19 cellular contexts compared by ENCODE assay signal in genomic region chr11:11582261-11582701, GRCh38. TPM values are rescaled to one million over a fixed set of nuclear protein-coding genes. Genes with fewer than 3 reads are reported as not detected.
DNase-seq lines count a peak whose midpoint lies in the region; ATAC-seq, FAIRE-seq and TF ChIP-seq lines count a peak whose summit lies in the region.
"Had no signal": no experiment of that assay in that cellular context is flagged by ENCODE, and none has a peak within 500 bp of the region (broad histone marks: within the 10 kb centered on the region; RNA-seq: fewer than 3 reads in every experiment).

No MANE protein-coding gene starts in this region.

- H3K27me3 ChIP-seq in heart left ventricle: no peaks in the 10 kb centered on the region
- H3K27me3 ChIP-seq in endothelial cell of umbilical vein (ENCODE audit: control insufficient read depth in 2 of 2, insufficient read depth in 2 of 2, low read length in 2 of 2): no peaks in the 10 kb centered on the region
- H3K27me3 ChIP-seq in tibial artery: no peaks in the 10 kb centered on the region
- H3K27me3 ChIP-seq in PC-9 (ENCODE audit: insufficient read depth, low read depth): peaks cover 73% of the 10 kb centered on the region
- H3K27me3 ChIP-seq: ovary, SJCRH30 had no signal

- H3K4me2 ChIP-seq in endothelial cell of umbilical vein (ENCODE audit: insufficient read depth, low read length): no peak overlapping the region
- no peak overlapping the region for H3K4me2 ChIP-seq in PC-9

- CTCF ChIA-PET in endothelial cell of umbilical vein (lab: Charles Lee): no interaction called here
- CTCF ChIA-PET in PC-9 (lab: Charles Lee): no interaction called here

- no peaks in the 10 kb centered on the region for H3K9me2 ChIP-seq in PC-9 (ENCODE audit: insufficient read depth)

- no peak overlapping the region for H3K9ac ChIP-seq in endothelial cell of umbilical vein (replicated peaks; ENCODE audit: extremely low read depth, insufficient read depth, low read length)

- H3K27ac ChIP-seq in heart left ventricle (peak overlapping the region; percentile 34 to 87 (median 70)), endothelial cell of umbilical vein (ENCODE audit: insufficient read depth, low read depth, low read length) (no peak overlapping the region), tibial artery (peak overlapping the region; percentile 9 to 55), PC-9 (no peak overlapping the region)
- H3K27ac ChIP-seq: ovary, SJCRH30 had no signal

- peak in 2 of 4 donors; percentile 22 to 40 for ATAC-seq in heart left ventricle
- ATAC-seq in HG03469 (IDR thresholded peaks at IDR 0.05; ENCODE audit: unreplicated experiment): no peak
- ATAC-seq: GM12878, HCT116 had no signal

- H3K4me3 ChIP-seq in heart left ventricle (no peak overlapping the region), endothelial cell of umbilical vein (replicated peaks in 1 of 3; ENCODE audit: insufficient read depth in 1 of 3, low read depth in 1 of 3, low read length in 3 of 3) (no peak overlapping the region), tibial artery (no peak overlapping the region), PC-9 (no peak overlapping the region)
- H3K4me3 ChIP-seq: GM12878, ovary, SJCRH30 had no signal

- intact Hi-C loops in heart left ventricle (cut with DNase I) (loop anchor here in 6 of 10 donors (5.0 kb wide), 3 partner anchors 35 to 45 kb away; no protein-coding TSS in a partner anchor), cardiac septum (cut with DNase I) (loop anchor here (5.0 kb wide), 1 partner anchor 40 kb away; the partner anchor contains the start of gene GALNT18), endothelial cell of umbilical vein (cut with micrococcal nuclease) (no loop called here), tibial artery (cut with DNase I; ENCODE audit: low total_unique reads) (no loop called here), PC-9 (cut with micrococcal nuclease; ENCODE audit: unreplicated experiment) (no loop called here)

- H4K20me1 ChIP-seq in endothelial cell of umbilical vein (replicated peaks; ENCODE audit: control insufficient read depth, extremely low read depth, insufficient read depth, low read length) (no peaks in the 10 kb centered on the region), PC-9 (ENCODE audit: insufficient read depth) (no peaks in the 10 kb centered on the region)

- TF ChIP-seq CTCF in heart left ventricle (IDR thresholded peaks at IDR 0.05) (peak in 3 of 12 donors; percentile 8 to 47 (median 21)), endothelial cell of umbilical vein (IDR thresholded peaks at IDR 0.05; ENCODE audit: extremely low read depth in 1 of 2, insufficient read depth in 1 of 2, low read depth in 1 of 2, low read length in 2 of 2) (no peak), tibial artery (IDR thresholded peaks at IDR 0.05) (no peak), PC-9 (conservative IDR thresholded peaks at IDR 0.05) (no peak)

- DNase-seq in heart left ventricle (peak in 1 of 5 donors; percentile 26), cardiac septum (ENCODE audit: low spot score) (no peak), endothelial cell of umbilical vein (ENCODE audit: low read depth, low spot score) (peak; percentile 62), lung microvascular endothelial cell (ENCODE audit: low read depth in 2 of 2) (peak; percentile 44 to 71), tibial artery (no peak), PC-9 (no peak), MV-4-11 (lab: John Stamatoyannopoulos, UW) (no peak)
- DNase-seq: activated CD4-positive, alpha-beta T cell treated with anti-CD3 and anti-CD28 coated beads, Interleukin-2, amount 50 U/mL, for 1 hour; activated naive CD8-positive, alpha-beta T cell treated with anti-CD3 and anti-CD28 coated beads for 36 hours; CD4-positive, alpha-beta T cell; erythroblast; NCI-H2227 treated with DMSO at 0.1 percent for 48 hours; ovary; SJCRH30; stimulated activated CD4-positive, alpha-beta T cell treated with anti-CD3 and anti-CD28 coated beads, Interleukin-12 subunit alpha, Interleukin-12 subunit beta, amount 100 ng/mL, for 4 hours had no signal

- H3K4me1 ChIP-seq in heart left ventricle (peaks cover 12 to 89% (median 57%) of the 10 kb centered on the region in 12 donors), endothelial cell of umbilical vein (ENCODE audit: control insufficient read depth, extremely low read depth, insufficient read depth, low read length) (peaks cover 7% of the 10 kb centered on the region), tibial artery (peaks cover 0 to 91% (median 40%) of the 10 kb centered on the region in 4 donors), PC-9 (replicated peaks; ENCODE audit: insufficient read depth) (no peaks in the 10 kb centered on the region)
- H3K4me1 ChIP-seq: SJCRH30 had no signal

- no peaks in the 10 kb centered on the region for H3K9me3 ChIP-seq in heart left ventricle
- H3K9me3 ChIP-seq in endothelial cell of umbilical vein (replicated peaks; ENCODE audit: control insufficient read depth, insufficient read depth, low read length): no peaks in the 10 kb centered on the region
- H3K9me3 ChIP-seq in tibial artery: no peaks in the 10 kb centered on the region
- H3K9me3 ChIP-seq in PC-9 (ENCODE audit: insufficient read depth, low read depth): no peaks in the 10 kb centered on the region
- H3K9me3 ChIP-seq: ovary, SJCRH30 had no signal

- no peaks in the 10 kb centered on the region for H3K9me1 ChIP-seq in endothelial cell of umbilical vein (replicated peaks; ENCODE audit: control insufficient read depth, extremely low read depth, insufficient read depth, low read length)

- H3K36me3 ChIP-seq in heart left ventricle: no peaks in the 10 kb centered on the region
- H3K36me3 ChIP-seq in endothelial cell of umbilical vein (ENCODE audit: control insufficient read depth in 2 of 2, extremely low read depth in 1 of 2, insufficient read depth in 2 of 2, low read length in 2 of 2): no peaks in the 10 kb centered on the region
- H3K36me3 ChIP-seq in tibial artery: no peaks in the 10 kb centered on the region
- H3K36me3 ChIP-seq in PC-9 (ENCODE audit: low read depth): no peaks in the 10 kb centered on the region
- H3K36me3 ChIP-seq: ovary, SJCRH30 had no signal

- no TSS peak for BruUV-seq in endothelial cell of umbilical vein (replicated peaks; lab: Mats Ljungman, UMichigan)
- no TSS peak for BruUV-seq in PC-9 (replicated peaks; lab: Mats Ljungman, UMichigan)

- dilution Hi-C loops in endothelial cell of umbilical vein (cut with MboI; ENCODE audit: extremely low pct_ligation_motif_present, low sequenced_read_pairs): no loop called here

- H3F3A ChIP-seq in PC-9 (ENCODE audit: insufficient read depth, low read depth): no peaks in the 10 kb centered on the region

- H2AFZ ChIP-seq in endothelial cell of umbilical vein (ENCODE audit: low read depth, low read length) (no peak overlapping the region), PC-9 (no peak overlapping the region)

- POLR2A ChIA-PET in endothelial cell of umbilical vein (lab: Charles Lee) (no interaction called here), PC-9 (lab: Charles Lee; ENCODE audit: unreplicated experiment) (no interaction called here)

- TF ChIP-seq POLR2A in heart left ventricle (IDR thresholded peaks at IDR 0.05) (no peak), endothelial cell of umbilical vein (IDR thresholded peaks at IDR 0.05; ENCODE audit: low read depth, low read length) (no peak)

- H3K79me2 ChIP-seq in endothelial cell of umbilical vein (ENCODE audit: control insufficient read depth, insufficient read depth, low read length) (no peaks in the 10 kb centered on the region), PC-9 (ENCODE audit: low read depth) (no peaks in the 10 kb centered on the region)

- WGBS in heart left ventricle, 4 donors: 53 to 73% (median 65%) methylated on average over 4 of the region's 4 CpGs

- FAIRE-seq in endothelial cell of umbilical vein (lab: Jason Lieb, UNC): peak; percentile 74
- FAIRE-seq: GM12878 had no signal

TF ChIP-seq in endothelial cell of umbilical vein, 7 proteins besides CTCF, POLR2A, EP300 and RAD21:
- no peak for TF ChIP-seq JUN (IDR thresholded peaks at IDR 0.05; ENCODE audit: borderline replicate concordance, insufficient read depth, insufficient read length, low read depth)
- TF ChIP-seq MYC (IDR thresholded peaks at IDR 0.05; ENCODE audit: low read depth, low read length): no peak
- TF ChIP-seq POLR2AphosphoS5 (IDR thresholded peaks at IDR 0.05; ENCODE audit: insufficient read depth, low read depth, low read length): no peak
- no peak for TF ChIP-seq EZH2 (IDR thresholded peaks at IDR 0.05; ENCODE audit: borderline replicate concordance, low read depth, low read length, severe bottlenecking)
- TF ChIP-seq MAX (IDR thresholded peaks at IDR 0.05; ENCODE audit: insufficient read depth, insufficient read length): no peak
- no peak for TF ChIP-seq FOS (IDR thresholded peaks at IDR 0.05; ENCODE audit: borderline replicate concordance, insufficient read depth, low read length)
- TF ChIP-seq GATA2 (IDR thresholded peaks at IDR 0.05; ENCODE audit: insufficient read depth, insufficient read length, low read depth, low read length): no peak

RNA-seq across cellular contexts. Expression of gene GALNT18, which starts 39.5 kb away (rescaled TPM):
- total RNA-seq in heart left ventricle (10 to 100 TPM; 10.5 to 31.8 (median 17.3) TPM), cardiac septum (23.2 TPM), endothelial cell of umbilical vein (0.18 and 0.32 TPM in 2 replicates), lung microvascular endothelial cell (64.5 and 240 TPM in 2 replicates), PC-9 (2021) (not detected in 2 replicates)
- polyA plus RNA-seq in heart left ventricle (10 to 100 TPM in 1 of 2 donors, 1 to 10 TPM in 1; 9.0 to 29.4 TPM), endothelial cell of umbilical vein (0.17 and 0.25 TPM in 2 replicates)
- polyA plus RNA-seq in endothelial cell of umbilical vein (2011; cell fraction: cytosol; rRNA removed): 0.21 and 0.25 TPM in 2 replicates
- polyA plus RNA-seq in endothelial cell of umbilical vein (2011; cell fraction: nucleus; rRNA removed): 0.11 and 0.12 TPM in 2 replicates
- 0.39 and 0.44 TPM in 2 replicates for polyA plus RNA-seq in endothelial cell of umbilical vein (2012)
- polyA minus RNA-seq in endothelial cell of umbilical vein: 0.34 TPM in 1 of 2 replicates, not detected in the other
- not detected for polyA minus RNA-seq in endothelial cell of umbilical vein (2011; cell fraction: cytosol; rRNA and poly(A)+ RNA removed)
- 0.19 and 0.58 TPM in 2 replicates for polyA minus RNA-seq in endothelial cell of umbilical vein (2011; cell fraction: nucleus; rRNA and poly(A)+ RNA removed)
- polyA plus RNA-seq: IgD-negative memory B cell had no signal

Comparison
In these comparisons a context has a peak if more than half of its experiments do, and no peak if none do; other contexts are left out.
1. DNase-seq: peak in endothelial cell of umbilical vein (single experiment) and lung microvascular endothelial cell (2 of 2); none in cardiac septum (single experiment), tibial artery (0 of 2), PC-9 (0 of 2) and MV-4-11 (single experiment).
2. H3K27ac ChIP-seq: peak in heart left ventricle (12 of 12) and tibial artery (2 of 2); none in endothelial cell of umbilical vein (single experiment) and PC-9 (single experiment).
3. intact Hi-C loops: an anchor here in heart left ventricle (5.0 kb wide) and cardiac septum (5.0 kb wide); none called in endothelial cell of umbilical vein, tibial artery and PC-9.